In the genomic region with DNA sequence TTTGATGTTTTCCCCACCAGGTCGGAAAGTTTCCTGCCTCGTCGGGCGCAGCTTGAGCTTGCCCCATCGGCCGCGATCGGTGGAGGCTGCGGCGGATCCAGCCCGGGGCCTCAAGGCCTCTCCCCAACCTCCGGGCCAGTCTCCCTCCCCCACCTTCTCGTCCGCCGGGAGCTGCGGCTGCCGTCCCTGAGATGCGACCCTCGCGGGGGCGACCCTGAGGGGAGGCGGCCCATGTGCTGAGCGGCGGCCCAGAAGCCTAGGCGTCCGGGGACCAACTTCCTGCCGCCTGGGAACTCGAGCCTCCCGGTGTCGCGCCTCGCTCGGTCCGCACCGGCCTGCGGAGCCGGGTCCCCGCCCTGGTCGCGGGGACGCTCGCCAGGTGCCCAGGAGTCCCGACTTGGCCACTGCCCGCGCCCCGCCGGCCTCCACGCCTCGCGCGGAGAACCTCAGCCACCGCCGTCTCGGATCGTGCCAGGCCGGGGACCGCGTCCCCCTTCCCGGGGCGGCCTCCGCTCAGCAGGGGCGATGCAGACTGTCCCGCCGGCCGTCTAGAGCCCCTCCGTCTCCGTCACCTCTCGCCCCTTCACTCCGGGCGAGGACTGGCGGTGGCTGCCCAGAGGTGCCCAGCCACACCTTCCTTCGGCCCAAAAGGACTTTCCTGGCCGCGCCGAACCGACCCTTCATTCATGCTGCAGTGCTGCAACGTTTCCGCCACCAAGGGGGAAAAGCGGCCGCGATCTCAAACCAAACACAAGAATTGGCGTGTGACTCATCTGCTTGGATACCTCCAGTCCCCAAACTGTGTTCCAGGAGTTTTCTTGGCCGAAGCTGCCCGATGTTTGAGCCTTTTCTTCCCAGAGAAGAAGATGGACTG, we compare ENCODE assay signal across 1 cellular context.
TF ChIP-seq lines count a peak whose summit lies in the region.

No MANE protein-coding gene starts in this region.

TF ChIP-seq in GM23338, 12 proteins besides CTCF, POLR2A, EP300 and RAD21:
- TF ChIP-seq, protein P1, sequence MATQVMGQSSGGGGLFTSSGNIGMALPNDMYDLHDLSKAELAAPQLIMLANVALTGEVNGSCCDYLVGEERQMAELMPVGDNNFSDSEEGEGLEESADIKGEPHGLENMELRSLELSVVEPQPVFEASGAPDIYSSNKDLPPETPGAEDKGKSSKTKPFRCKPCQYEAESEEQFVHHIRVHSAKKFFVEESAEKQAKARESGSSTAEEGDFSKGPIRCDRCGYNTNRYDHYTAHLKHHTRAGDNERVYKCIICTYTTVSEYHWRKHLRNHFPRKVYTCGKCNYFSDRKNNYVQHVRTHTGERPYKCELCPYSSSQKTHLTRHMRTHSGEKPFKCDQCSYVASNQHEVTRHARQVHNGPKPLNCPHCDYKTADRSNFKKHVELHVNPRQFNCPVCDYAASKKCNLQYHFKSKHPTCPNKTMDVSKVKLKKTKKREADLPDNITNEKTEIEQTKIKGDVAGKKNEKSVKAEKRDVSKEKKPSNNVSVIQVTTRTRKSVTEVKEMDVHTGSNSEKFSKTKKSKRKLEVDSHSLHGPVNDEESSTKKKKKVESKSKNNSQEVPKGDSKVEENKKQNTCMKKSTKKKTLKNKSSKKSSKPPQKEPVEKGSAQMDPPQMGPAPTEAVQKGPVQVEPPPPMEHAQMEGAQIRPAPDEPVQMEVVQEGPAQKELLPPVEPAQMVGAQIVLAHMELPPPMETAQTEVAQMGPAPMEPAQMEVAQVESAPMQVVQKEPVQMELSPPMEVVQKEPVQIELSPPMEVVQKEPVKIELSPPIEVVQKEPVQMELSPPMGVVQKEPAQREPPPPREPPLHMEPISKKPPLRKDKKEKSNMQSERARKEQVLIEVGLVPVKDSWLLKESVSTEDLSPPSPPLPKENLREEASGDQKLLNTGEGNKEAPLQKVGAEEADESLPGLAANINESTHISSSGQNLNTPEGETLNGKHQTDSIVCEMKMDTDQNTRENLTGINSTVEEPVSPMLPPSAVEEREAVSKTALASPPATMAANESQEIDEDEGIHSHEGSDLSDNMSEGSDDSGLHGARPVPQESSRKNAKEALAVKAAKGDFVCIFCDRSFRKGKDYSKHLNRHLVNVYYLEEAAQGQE (IDR thresholded peaks at IDR 0.05; ENCODE audit: unreplicated experiment) = no peak
- TF ChIP-seq CREB1 (CRISPR knock-in tag; IDR thresholded peaks at IDR 0.05; ENCODE audit: low read depth) (no peak), ZNF331 (CRISPR knock-in tag; IDR thresholded peaks at IDR 0.05; ENCODE audit: low read depth) (no peak), ZNF114 (CRISPR knock-in tag; IDR thresholded peaks at IDR 0.05) (no peak), EZH2phosphoT487 (IDR thresholded peaks at IDR 0.05; ENCODE audit: unreplicated experiment) (no peak), POLR2AphosphoS5 (IDR thresholded peaks at IDR 0.05; ENCODE audit: low read depth) (no peak), STAT1 (IDR thresholded peaks at IDR 0.05; ENCODE audit: unreplicated experiment) (no peak)
- TF ChIP-seq, protein P2, sequence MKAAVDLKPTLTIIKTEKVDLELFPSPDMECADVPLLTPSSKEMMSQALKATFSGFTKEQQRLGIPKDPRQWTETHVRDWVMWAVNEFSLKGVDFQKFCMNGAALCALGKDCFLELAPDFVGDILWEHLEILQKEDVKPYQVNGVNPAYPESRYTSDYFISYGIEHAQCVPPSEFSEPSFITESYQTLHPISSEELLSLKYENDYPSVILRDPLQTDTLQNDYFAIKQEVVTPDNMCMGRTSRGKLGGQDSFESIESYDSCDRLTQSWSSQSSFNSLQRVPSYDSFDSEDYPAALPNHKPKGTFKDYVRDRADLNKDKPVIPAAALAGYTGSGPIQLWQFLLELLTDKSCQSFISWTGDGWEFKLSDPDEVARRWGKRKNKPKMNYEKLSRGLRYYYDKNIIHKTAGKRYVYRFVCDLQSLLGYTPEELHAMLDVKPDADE (IDR thresholded peaks at IDR 0.05) = no peak
- TF ChIP-seq, protein P3, sequence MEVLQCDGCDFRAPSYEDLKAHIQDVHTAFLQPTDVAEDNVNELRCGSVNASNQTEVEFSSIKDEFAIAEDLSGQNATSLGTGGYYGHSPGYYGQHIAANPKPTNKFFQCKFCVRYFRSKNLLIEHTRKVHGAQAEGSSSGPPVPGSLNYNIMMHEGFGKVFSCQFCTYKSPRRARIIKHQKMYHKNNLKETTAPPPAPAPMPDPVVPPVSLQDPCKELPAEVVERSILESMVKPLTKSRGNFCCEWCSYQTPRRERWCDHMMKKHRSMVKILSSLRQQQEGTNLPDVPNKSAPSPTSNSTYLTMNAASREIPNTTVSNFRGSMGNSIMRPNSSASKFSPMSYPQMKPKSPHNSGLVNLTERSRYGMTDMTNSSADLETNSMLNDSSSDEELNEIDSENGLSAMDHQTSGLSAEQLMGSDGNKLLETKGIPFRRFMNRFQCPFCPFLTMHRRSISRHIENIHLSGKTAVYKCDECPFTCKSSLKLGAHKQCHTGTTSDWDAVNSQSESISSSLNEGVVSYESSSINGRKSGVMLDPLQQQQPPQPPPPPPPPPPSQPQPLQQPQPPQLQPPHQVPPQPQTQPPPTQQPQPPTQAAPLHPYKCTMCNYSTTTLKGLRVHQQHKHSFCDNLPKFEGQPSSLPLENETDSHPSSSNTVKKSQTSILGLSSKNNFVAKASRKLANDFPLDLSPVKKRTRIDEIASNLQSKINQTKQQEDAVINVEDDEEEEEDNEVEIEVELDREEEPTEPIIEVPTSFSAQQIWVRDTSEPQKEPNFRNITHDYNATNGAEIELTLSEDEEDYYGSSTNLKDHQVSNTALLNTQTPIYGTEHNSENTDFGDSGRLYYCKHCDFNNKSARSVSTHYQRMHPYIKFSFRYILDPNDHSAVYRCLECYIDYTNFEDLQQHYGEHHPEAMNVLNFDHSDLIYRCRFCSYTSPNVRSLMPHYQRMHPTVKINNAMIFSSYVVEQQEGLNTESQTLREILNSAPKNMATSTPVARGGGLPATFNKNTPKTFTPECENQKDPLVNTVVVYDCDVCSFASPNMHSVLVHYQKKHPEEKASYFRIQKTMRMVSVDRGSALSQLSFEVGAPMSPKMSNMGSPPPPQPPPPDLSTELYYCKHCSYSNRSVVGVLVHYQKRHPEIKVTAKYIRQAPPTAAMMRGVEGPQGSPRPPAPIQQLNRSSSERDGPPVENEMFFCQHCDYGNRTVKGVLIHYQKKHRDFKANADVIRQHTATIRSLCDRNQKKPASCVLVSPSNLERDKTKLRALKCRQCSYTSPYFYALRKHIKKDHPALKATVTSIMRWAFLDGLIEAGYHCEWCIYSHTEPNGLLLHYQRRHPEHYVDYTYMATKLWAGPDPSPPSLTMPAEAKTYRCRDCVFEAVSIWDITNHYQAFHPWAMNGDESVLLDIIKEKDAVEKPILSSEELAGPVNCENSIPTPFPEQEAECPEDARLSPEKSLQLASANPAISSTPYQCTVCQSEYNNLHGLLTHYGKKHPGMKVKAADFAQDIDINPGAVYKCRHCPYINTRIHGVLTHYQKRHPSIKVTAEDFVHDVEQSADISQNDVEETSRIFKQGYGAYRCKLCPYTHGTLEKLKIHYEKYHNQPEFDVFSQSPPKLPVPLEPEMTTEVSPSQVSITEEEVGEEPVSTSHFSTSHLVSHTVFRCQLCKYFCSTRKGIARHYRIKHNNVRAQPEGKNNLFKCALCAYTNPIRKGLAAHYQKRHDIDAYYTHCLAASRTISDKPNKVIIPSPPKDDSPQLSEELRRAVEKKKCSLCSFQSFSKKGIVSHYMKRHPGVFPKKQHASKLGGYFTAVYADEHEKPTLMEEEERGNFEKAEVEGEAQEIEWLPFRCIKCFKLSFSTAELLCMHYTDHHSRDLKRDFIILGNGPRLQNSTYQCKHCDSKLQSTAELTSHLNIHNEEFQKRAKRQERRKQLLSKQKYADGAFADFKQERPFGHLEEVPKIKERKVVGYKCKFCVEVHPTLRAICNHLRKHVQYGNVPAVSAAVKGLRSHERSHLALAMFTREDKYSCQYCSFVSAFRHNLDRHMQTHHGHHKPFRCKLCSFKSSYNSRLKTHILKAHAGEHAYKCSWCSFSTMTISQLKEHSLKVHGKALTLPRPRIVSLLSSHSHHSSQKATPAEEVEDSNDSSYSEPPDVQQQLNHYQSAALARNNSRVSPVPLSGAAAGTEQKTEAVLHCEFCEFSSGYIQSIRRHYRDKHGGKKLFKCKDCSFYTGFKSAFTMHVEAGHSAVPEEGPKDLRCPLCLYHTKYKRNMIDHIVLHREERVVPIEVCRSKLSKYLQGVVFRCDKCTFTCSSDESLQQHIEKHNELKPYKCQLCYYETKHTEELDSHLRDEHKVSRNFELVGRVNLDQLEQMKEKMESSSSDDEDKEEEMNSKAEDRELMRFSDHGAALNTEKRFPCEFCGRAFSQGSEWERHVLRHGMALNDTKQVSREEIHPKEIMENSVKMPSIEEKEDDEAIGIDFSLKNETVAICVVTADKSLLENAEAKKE (CRISPR knock-in tag; IDR thresholded peaks at IDR 0.05) = no peak
